In the genomic region with DNA sequence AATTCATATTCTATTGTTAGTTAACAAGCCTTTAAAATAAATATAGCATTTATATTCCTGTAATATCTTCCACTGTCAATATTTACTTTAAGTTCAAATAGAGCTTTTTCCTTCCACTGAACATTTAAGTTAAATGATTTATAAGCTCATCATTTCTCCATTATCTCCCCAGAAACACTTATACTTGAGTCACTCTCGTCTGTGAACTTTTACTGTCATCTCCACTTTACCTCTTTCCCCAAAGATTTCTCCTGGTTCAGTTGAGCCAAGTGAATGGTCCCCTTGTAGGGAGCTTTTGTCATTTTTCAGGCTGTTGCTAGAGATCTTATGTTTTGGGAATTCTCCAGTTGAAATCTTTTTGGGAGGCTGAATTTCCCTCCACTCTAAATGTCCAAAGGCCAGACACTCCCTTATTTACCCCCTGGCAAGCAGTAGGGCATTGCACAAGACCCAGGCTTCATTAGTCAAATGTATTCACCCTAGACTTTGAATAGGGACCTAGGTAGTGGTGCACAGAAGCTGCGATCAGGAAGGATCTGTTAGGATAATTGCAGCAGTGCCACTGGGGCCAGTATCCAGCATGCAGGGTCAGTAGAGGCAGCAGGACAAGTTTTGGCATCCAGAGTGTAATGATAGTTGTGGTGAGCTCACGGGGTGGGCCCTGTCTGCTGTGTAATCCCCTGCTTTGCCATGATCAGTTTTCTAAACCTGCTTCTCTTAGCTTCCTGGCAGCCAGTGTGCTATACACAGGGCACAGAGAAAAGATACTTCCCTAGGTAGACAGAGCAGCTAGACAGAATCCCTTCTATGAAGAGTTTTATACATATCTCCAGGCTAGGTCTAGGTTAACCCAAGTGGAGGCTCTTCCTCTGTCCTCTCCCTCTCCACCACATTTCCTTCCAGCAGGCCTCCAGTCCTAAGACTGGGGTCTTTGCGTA, we compare ENCODE assay signal across 1 cellular context.
TF ChIP-seq lines count a peak whose summit lies in the region.

No MANE protein-coding gene starts in this region.

TF ChIP-seq in GM23338, 12 proteins besides CTCF, POLR2A, EP300 and RAD21 (continued from another document):
- TF ChIP-seq, protein P1, sequence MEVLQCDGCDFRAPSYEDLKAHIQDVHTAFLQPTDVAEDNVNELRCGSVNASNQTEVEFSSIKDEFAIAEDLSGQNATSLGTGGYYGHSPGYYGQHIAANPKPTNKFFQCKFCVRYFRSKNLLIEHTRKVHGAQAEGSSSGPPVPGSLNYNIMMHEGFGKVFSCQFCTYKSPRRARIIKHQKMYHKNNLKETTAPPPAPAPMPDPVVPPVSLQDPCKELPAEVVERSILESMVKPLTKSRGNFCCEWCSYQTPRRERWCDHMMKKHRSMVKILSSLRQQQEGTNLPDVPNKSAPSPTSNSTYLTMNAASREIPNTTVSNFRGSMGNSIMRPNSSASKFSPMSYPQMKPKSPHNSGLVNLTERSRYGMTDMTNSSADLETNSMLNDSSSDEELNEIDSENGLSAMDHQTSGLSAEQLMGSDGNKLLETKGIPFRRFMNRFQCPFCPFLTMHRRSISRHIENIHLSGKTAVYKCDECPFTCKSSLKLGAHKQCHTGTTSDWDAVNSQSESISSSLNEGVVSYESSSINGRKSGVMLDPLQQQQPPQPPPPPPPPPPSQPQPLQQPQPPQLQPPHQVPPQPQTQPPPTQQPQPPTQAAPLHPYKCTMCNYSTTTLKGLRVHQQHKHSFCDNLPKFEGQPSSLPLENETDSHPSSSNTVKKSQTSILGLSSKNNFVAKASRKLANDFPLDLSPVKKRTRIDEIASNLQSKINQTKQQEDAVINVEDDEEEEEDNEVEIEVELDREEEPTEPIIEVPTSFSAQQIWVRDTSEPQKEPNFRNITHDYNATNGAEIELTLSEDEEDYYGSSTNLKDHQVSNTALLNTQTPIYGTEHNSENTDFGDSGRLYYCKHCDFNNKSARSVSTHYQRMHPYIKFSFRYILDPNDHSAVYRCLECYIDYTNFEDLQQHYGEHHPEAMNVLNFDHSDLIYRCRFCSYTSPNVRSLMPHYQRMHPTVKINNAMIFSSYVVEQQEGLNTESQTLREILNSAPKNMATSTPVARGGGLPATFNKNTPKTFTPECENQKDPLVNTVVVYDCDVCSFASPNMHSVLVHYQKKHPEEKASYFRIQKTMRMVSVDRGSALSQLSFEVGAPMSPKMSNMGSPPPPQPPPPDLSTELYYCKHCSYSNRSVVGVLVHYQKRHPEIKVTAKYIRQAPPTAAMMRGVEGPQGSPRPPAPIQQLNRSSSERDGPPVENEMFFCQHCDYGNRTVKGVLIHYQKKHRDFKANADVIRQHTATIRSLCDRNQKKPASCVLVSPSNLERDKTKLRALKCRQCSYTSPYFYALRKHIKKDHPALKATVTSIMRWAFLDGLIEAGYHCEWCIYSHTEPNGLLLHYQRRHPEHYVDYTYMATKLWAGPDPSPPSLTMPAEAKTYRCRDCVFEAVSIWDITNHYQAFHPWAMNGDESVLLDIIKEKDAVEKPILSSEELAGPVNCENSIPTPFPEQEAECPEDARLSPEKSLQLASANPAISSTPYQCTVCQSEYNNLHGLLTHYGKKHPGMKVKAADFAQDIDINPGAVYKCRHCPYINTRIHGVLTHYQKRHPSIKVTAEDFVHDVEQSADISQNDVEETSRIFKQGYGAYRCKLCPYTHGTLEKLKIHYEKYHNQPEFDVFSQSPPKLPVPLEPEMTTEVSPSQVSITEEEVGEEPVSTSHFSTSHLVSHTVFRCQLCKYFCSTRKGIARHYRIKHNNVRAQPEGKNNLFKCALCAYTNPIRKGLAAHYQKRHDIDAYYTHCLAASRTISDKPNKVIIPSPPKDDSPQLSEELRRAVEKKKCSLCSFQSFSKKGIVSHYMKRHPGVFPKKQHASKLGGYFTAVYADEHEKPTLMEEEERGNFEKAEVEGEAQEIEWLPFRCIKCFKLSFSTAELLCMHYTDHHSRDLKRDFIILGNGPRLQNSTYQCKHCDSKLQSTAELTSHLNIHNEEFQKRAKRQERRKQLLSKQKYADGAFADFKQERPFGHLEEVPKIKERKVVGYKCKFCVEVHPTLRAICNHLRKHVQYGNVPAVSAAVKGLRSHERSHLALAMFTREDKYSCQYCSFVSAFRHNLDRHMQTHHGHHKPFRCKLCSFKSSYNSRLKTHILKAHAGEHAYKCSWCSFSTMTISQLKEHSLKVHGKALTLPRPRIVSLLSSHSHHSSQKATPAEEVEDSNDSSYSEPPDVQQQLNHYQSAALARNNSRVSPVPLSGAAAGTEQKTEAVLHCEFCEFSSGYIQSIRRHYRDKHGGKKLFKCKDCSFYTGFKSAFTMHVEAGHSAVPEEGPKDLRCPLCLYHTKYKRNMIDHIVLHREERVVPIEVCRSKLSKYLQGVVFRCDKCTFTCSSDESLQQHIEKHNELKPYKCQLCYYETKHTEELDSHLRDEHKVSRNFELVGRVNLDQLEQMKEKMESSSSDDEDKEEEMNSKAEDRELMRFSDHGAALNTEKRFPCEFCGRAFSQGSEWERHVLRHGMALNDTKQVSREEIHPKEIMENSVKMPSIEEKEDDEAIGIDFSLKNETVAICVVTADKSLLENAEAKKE (CRISPR knock-in tag; IDR thresholded peaks at IDR 0.05): no peak
- no peak for TF ChIP-seq ZNF114 (CRISPR knock-in tag; IDR thresholded peaks at IDR 0.05)
- TF ChIP-seq STAT1 (IDR thresholded peaks at IDR 0.05; ENCODE audit: unreplicated experiment): no peak
- TF ChIP-seq, protein P2, sequence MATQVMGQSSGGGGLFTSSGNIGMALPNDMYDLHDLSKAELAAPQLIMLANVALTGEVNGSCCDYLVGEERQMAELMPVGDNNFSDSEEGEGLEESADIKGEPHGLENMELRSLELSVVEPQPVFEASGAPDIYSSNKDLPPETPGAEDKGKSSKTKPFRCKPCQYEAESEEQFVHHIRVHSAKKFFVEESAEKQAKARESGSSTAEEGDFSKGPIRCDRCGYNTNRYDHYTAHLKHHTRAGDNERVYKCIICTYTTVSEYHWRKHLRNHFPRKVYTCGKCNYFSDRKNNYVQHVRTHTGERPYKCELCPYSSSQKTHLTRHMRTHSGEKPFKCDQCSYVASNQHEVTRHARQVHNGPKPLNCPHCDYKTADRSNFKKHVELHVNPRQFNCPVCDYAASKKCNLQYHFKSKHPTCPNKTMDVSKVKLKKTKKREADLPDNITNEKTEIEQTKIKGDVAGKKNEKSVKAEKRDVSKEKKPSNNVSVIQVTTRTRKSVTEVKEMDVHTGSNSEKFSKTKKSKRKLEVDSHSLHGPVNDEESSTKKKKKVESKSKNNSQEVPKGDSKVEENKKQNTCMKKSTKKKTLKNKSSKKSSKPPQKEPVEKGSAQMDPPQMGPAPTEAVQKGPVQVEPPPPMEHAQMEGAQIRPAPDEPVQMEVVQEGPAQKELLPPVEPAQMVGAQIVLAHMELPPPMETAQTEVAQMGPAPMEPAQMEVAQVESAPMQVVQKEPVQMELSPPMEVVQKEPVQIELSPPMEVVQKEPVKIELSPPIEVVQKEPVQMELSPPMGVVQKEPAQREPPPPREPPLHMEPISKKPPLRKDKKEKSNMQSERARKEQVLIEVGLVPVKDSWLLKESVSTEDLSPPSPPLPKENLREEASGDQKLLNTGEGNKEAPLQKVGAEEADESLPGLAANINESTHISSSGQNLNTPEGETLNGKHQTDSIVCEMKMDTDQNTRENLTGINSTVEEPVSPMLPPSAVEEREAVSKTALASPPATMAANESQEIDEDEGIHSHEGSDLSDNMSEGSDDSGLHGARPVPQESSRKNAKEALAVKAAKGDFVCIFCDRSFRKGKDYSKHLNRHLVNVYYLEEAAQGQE (IDR thresholded peaks at IDR 0.05; ENCODE audit: unreplicated experiment): no peak
- no peak for TF ChIP-seq NANOG (IDR thresholded peaks at IDR 0.05; ENCODE audit: borderline replicate concordance)
- no peak for TF ChIP-seq JUNB (IDR thresholded peaks at IDR 0.05; ENCODE audit: unreplicated experiment)
